9 cellular contexts compared by ENCODE assay signal in the genomic region with DNA sequence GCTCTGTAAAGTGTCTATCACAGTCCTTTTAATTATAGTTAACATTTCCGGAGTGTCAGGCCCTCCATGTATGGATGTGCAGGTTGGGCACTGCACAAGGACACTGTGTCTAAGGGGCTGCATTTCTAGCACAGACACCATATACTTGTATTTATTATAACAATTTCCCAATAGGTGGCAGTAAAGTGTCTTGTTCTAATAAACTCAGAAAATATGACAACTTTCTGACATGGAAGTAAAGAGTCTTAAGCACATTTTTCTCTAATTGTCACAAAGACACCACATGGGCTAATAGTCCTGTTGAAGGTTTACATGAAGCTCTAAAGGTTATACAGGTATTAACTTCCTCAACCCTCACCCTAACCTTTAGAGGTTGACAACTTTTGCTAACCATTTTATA.
DNase-seq lines count a peak whose midpoint lies in the region; ATAC-seq and TF ChIP-seq lines count a peak whose summit lies in the region.
"Had no signal": no experiment of that assay in that cellular context is flagged by ENCODE, and none has a peak within 500 bp of the region (broad histone marks: within the 10 kb centered on the region; RNA-seq: fewer than 3 reads in every experiment).

No MANE protein-coding gene starts in this region.

- peak; percentile 12 for DNase-seq in NCI-H1105 treated with DMSO at 0.1 percent for 48 hours (lab: John Stamatoyannopoulos, UW)
- DNase-seq in NCI-H1105 (lab: John Stamatoyannopoulos, UW), result no peak
- DNase-seq in NB4 (ENCODE audit: low read depth), result peak; percentile 69
- peak; percentile 49 for DNase-seq in cerebellar cortex (ENCODE audit: low spot score)
- DNase-seq in sciatic nerve (ENCODE audit: low spot score), result no peak
- no peak for DNase-seq in neural progenitor cell (ENCODE audit: low spot score)
- no peak for DNase-seq in NCI-H128 (lab: John Stamatoyannopoulos, UW; ENCODE audit: unreplicated experiment)

- H3K9me3 ChIP-seq in neural progenitor cell (ENCODE audit: low read depth), result no peaks in the 10 kb centered on the region

- no peaks in the 10 kb centered on the region for H3K36me3 ChIP-seq in neural progenitor cell

- peaks cover 5% of the 10 kb centered on the region for H3K27me3 Mint-ChIP-seq in neural progenitor cell (ENCODE audit: insufficient read depth, low read depth)

- no peak overlapping the region for H3K4me3 Mint-ChIP-seq in neural progenitor cell
- H3K4me3 Mint-ChIP-seq: B cell had no signal

- no peak overlapping the region for H3K4me2 ChIP-seq in neural progenitor cell

- no peaks in the 10 kb centered on the region for H4K20me1 ChIP-seq in neural progenitor cell (ENCODE audit: low read depth)

- no peak overlapping the region for H3K27ac ChIP-seq in neural progenitor cell

- peaks cover 4% of the 10 kb centered on the region for H3F3A ChIP-seq in neural progenitor cell (ENCODE audit: low read depth)

- H3K4me1 Mint-ChIP-seq in neural progenitor cell, result peaks cover 20% of the 10 kb centered on the region
- H3K4me1 Mint-ChIP-seq: B cell had no signal

- no peak overlapping the region for H3K9ac ChIP-seq in neural progenitor cell

- H3K79me2 ChIP-seq in neural progenitor cell (ENCODE audit: low read depth), result no peaks in the 10 kb centered on the region

- H2AFZ ChIP-seq in neural progenitor cell (replicated peaks), result no peak overlapping the region

- no peaks in the 10 kb centered on the region for H3K36me3 Mint-ChIP-seq in neural progenitor cell

- intact Hi-C loops in sciatic nerve (cut with DNase I), result no loop called here

- no peak overlapping the region for H3K4me3 ChIP-seq in NB4 (ENCODE audit: low read depth, low read length)
- no peak overlapping the region for H3K4me3 ChIP-seq in neural progenitor cell

- TF ChIP-seq CTCF in NB4 (IDR thresholded peaks at IDR 0.05; ENCODE audit: low read depth, low read length) (no peak), neural progenitor cell (IDR thresholded peaks at IDR 0.05) (no peak)

- no peaks in the 10 kb centered on the region for H3K9me3 Mint-ChIP-seq in neural progenitor cell

- peaks cover 12% of the 10 kb centered on the region for H3K4me1 ChIP-seq in neural progenitor cell

- peak; percentile 43 for ATAC-seq in sciatic nerve
- ATAC-seq in HG02840 (IDR thresholded peaks at IDR 0.05; ENCODE audit: low FRiP score, unreplicated experiment), result no peak

- no peak overlapping the region for H3K27ac Mint-ChIP-seq in neural progenitor cell
- H3K27ac Mint-ChIP-seq: B cell had no signal

- TF ChIP-seq POLR2A in NB4 (IDR thresholded peaks at IDR 0.05; ENCODE audit: extremely low read depth, insufficient read length), result no peak

- H3K27me3 ChIP-seq in neural progenitor cell, result no peaks in the 10 kb centered on the region

Comparison
In these comparisons a context has a peak if more than half of its experiments do, and no peak if none do; other contexts are left out.
1. DNase-seq: peak in NCI-H1105 treated with DMSO at 0.1 percent for 48 hours (single experiment), NB4 (single experiment) and cerebellar cortex (single experiment); none in NCI-H1105 (single experiment), sciatic nerve (single experiment), neural progenitor cell (single experiment) and NCI-H128 (single experiment).